ENCODE assay signal across 19 cellular contexts in the genomic region with DNA sequence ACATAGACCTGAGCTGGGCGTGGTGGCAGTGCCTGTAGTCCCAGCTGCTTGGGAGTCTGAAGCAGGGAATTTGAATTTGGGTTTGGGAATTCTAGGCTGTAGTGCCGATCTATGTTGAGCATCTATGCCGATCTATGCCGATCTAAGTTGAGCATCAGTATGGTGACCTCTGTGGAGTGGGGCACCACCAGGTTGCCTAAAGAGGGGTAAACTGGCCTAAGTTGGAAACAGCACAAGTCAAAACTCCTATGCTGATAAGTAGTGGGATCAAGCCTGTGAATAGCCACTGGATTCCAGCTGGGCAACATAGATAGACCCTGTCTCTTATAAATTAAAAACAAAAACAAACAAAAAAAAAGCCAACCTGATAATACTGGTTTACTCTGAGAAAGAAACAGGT. TPM values are rescaled to one million over a fixed set of nuclear protein-coding genes. Genes with fewer than 3 reads are reported as not detected.
DNase-seq lines count a peak whose midpoint lies in the region; ATAC-seq and TF ChIP-seq lines count a peak whose summit lies in the region.
"Had no signal": no experiment of that assay in that cellular context is flagged by ENCODE, and none has a peak within 500 bp of the region (broad histone marks: within the 10 kb centered on the region; RNA-seq: fewer than 3 reads in every experiment).

No MANE protein-coding gene starts in this region.

- H3K9me3 Mint-ChIP-seq in activated CD8-positive, alpha-beta memory T cell treated with anti-CD3 and anti-CD28 coated beads, Interleukin-2, amount 10 ng/mL, durations not matched to agents 7 days and 5 days (ENCODE audit: low read depth), result no peaks in the 10 kb centered on the region
- no peaks in the 10 kb centered on the region for H3K9me3 Mint-ChIP-seq in neural crest cell
- H3K9me3 Mint-ChIP-seq: GM23338, T-cell had no signal

- H2BK20ac ChIP-seq in IMR-90 (ENCODE audit: low read depth, low read length), result no peak overlapping the region

- no peaks in the 10 kb centered on the region; the same call in 1 of the 2 replicates for H4K20me1 ChIP-seq in IMR-90 (ENCODE audit: insufficient read depth, low read length)

- DNase-seq in activated CD8-positive, alpha-beta memory T cell treated with anti-CD3 and anti-CD28 coated beads, Interleukin-2, amount 10 ng/mL, durations not matched to agents 7 days and 5 days, result no peak
- DNase-seq in activated CD8-positive, alpha-beta memory T cell treated with anti-CD3 and anti-CD28 coated beads, Interleukin-2, amount 50 U/mL, for 48 hours, result no peak
- DNase-seq in IMR-90 (no peak), T-helper 17 cell (no peak), neural crest cell (ENCODE audit: low read depth, low spot score) (no peak), NCI-H187 (lab: John Stamatoyannopoulos, UW) (no peak)
- DNase-seq: GDM1, MG63, NCI-H1092, NCI-H2081 treated with DMSO at 0.1 percent for 48 hours, Peyer's patch, Right ventricle myocardium superior, T-cell had no signal

- ATAC-seq in activated CD8-positive, alpha-beta memory T cell treated with anti-CD3 and anti-CD28 coated beads, Interleukin-2, amount 10 ng/mL, durations not matched to agents 7 days and 5 days, result no peak
- ATAC-seq in IMR-90 (ENCODE audit: low read depth) (no peak), T-helper 17 cell (no peak), GM18868 (IDR thresholded peaks at IDR 0.05; ENCODE audit: unreplicated experiment) (no peak), HG03280 (IDR thresholded peaks at IDR 0.05; ENCODE audit: unreplicated experiment) (no peak)
- ATAC-seq: GM23338, HCT116, T-cell had no signal

- H4K8ac ChIP-seq in IMR-90 (ENCODE audit: low read depth in 2 of 2, low read length in 2 of 2), result no peak overlapping the region

- H3K4me1 ChIP-seq in IMR-90 (ENCODE audit: control insufficient read depth, insufficient read depth, low read length), result no peaks in the 10 kb centered on the region

- peaks cover 32% of the 10 kb centered on the region for H3K36me3 ChIP-seq in IMR-90 (ENCODE audit: control insufficient read depth, insufficient read depth, low read length)

- H3K36me3 Mint-ChIP-seq in activated CD8-positive, alpha-beta memory T cell treated with anti-CD3 and anti-CD28 coated beads, Interleukin-2, amount 10 ng/mL, durations not matched to agents 7 days and 5 days, result peaks cover 80% of the 10 kb centered on the region
- H3K36me3 Mint-ChIP-seq in T-helper 17 cell (ENCODE audit: low read depth), result peaks cover 5% of the 10 kb centered on the region
- peaks cover 41% of the 10 kb centered on the region for H3K36me3 Mint-ChIP-seq in neural crest cell (ENCODE audit: low read depth)

- CTCF ChIA-PET in activated CD8-positive, alpha-beta memory T cell treated with anti-CD3 and anti-CD28 coated beads, Interleukin-2, amount 10 ng/mL, durations not matched to agents 7 days and 5 days (lab: Charles Lee), result interaction anchor here (2.4 kb wide), 1 partner anchor 33 kb away, joined by 7 read pairs; no protein-coding TSS in a partner anchor
- CTCF ChIA-PET in IMR-90 (lab: Yijun Ruan, JAX), result no interaction called here

- peak overlapping the region; percentile 21 for H3K27ac Mint-ChIP-seq in activated CD8-positive, alpha-beta memory T cell treated with anti-CD3 and anti-CD28 coated beads, Interleukin-2, amount 10 ng/mL, durations not matched to agents 7 days and 5 days
- H3K27ac Mint-ChIP-seq in T-helper 17 cell (peak overlapping the region; percentile 62), neural crest cell (ENCODE audit: unreplicated experiment) (no peak overlapping the region)
- H3K27ac Mint-ChIP-seq: T-cell had no signal

- H3K23ac ChIP-seq in IMR-90 (ENCODE audit: low read depth, low read length), result no peak overlapping the region

- intact Hi-C loops in IMR-90 (cut with micrococcal nuclease), result no loop called here

- H3K18ac ChIP-seq in IMR-90 (ENCODE audit: low read depth, low read length), result no peak overlapping the region

- peak overlapping the region; percentile 32; the same call in 1 of the 2 replicates for H2AK5ac ChIP-seq in IMR-90 (ENCODE audit: low read depth, low read length)

- H3K79me1 ChIP-seq in IMR-90 (ENCODE audit: low read depth in 1 of 2, low read length in 2 of 2), result peaks cover 9 to 46% of the 10 kb centered on the region in 2 experiments; a peak in 3 of 4 replicates

- H2AFZ ChIP-seq in IMR-90 (replicated peaks; ENCODE audit: low read length, poor library complexity), result no peak overlapping the region
- H2AFZ ChIP-seq: GM23338 had no signal

- no peak overlapping the region for H3K27ac ChIP-seq in IMR-90 (ENCODE audit: insufficient read depth, low read length)
- H3K27ac ChIP-seq: BLaER1 treated with 17β-estradiol and CSF1 and Interleukin-3, amounts not matched to agents 10 nM and 100 nM; Peyer's patch; SK-N-MC had no signal

- H3K14ac ChIP-seq in IMR-90 (replicated peaks; ENCODE audit: low read depth, low read length), result no peak overlapping the region

- WGBS in IMR-90 (ENCODE audit: extremely low coverage in 2 of 2, insufficient read length in 1 of 2), 2 experiments, result 95% methylated on average over 4 of the region's 4 CpGs; no CpG with 5 or more reads in 1 of the 2 experiments

- H3K27me3 ChIP-seq in IMR-90 (ENCODE audit: control insufficient read depth, insufficient read depth, low read length), result no peaks in the 10 kb centered on the region
- H3K27me3 ChIP-seq: BLaER1 treated with 17β-estradiol and CSF1 and Interleukin-3, amounts not matched to agents 10 nM and 100 nM; MG63; Peyer's patch had no signal

- 0 out of 2 replicates have a peak overlapping the region, but pooled peaks have one; percentile 13 for H3K4ac ChIP-seq in IMR-90 (ENCODE audit: low read depth, low read length)

- H3K4me2 ChIP-seq in IMR-90 (ENCODE audit: low read depth, low read length), result no peak overlapping the region
- H3K4me2 ChIP-seq: BLaER1 treated with 17β-estradiol and CSF1 and Interleukin-3, amounts not matched to agents 10 nM and 100 nM; GM23338 had no signal

- no peak overlapping the region for H4K5ac ChIP-seq in IMR-90 (ENCODE audit: low read depth, low read length)

- TF ChIP-seq RAD21 in IMR-90 (IDR thresholded peaks at IDR 0.05; ENCODE audit: low read length), result no peak

- H2AK9ac ChIP-seq in IMR-90 (replicated peaks; ENCODE audit: low read depth, low read length, poor library complexity), result no peak overlapping the region

- TF ChIP-seq CTCF in IMR-90 (conservative IDR thresholded peaks at IDR 0.05; ENCODE audit: low read depth, low read length) (no peak), neural crest cell (conservative IDR thresholded peaks at IDR 0.05) (no peak)

- H3K9me1 ChIP-seq in IMR-90 (ENCODE audit: insufficient read depth, low read length), result peaks cover 3% of the 10 kb centered on the region; the same call in 1 of the 2 replicates

- H3K27me3 Mint-ChIP-seq in activated CD8-positive, alpha-beta memory T cell treated with anti-CD3 and anti-CD28 coated beads, Interleukin-2, amount 10 ng/mL, durations not matched to agents 7 days and 5 days, result no peaks in the 10 kb centered on the region
- H3K27me3 Mint-ChIP-seq in T-helper 17 cell, result no peaks in the 10 kb centered on the region
- H3K27me3 Mint-ChIP-seq in neural crest cell (ENCODE audit: low read depth), result no peaks in the 10 kb centered on the region

- H4K91ac ChIP-seq in IMR-90 (ENCODE audit: insufficient read depth, low read depth, low read length), result no peak overlapping the region

- BruUV-seq in IMR-90 (replicated peaks; lab: Mats Ljungman, UMichigan), result no TSS peak

- no peak overlapping the region for H3K9ac ChIP-seq in IMR-90 (ENCODE audit: low read depth, low read length)
- H3K9ac ChIP-seq: BLaER1 treated with 17β-estradiol and CSF1 and Interleukin-3, amounts not matched to agents 10 nM and 100 nM had no signal

- POLR2A ChIA-PET in IMR-90 (lab: Charles Lee; ENCODE audit: unreplicated experiment), result no interaction called here

- in situ Hi-C loops in IMR-90 (cut with MboI; ENCODE audit: low sequenced_read_pairs), result no loop called here

- no peak overlapping the region for H3K4me3 ChIP-seq in IMR-90 (ENCODE audit: insufficient read depth, low read depth, low read length)
- H3K4me3 ChIP-seq: BLaER1 treated with 17β-estradiol and CSF1 and Interleukin-3, amounts not matched to agents 10 nM and 100 nM; GM23338; MG63; Peyer's patch; SK-N-MC had no signal

- H2BK15ac ChIP-seq in IMR-90 (ENCODE audit: low read depth, low read length), result no peak overlapping the region

- no peak overlapping the region for H2BK120ac ChIP-seq in IMR-90 (ENCODE audit: low read depth, low read length)

- H3K4me3 Mint-ChIP-seq in activated CD8-positive, alpha-beta memory T cell treated with anti-CD3 and anti-CD28 coated beads, Interleukin-2, amount 10 ng/mL, durations not matched to agents 7 days and 5 days, result no peak overlapping the region
- H3K4me3 Mint-ChIP-seq in T-helper 17 cell, result no peak overlapping the region
- peak overlapping the region; percentile 35 for H3K4me3 Mint-ChIP-seq in neural crest cell
- H3K4me3 Mint-ChIP-seq: GM23338, T-cell had no signal

- peaks cover 53% of the 10 kb centered on the region for H3K4me1 Mint-ChIP-seq in activated CD8-positive, alpha-beta memory T cell treated with anti-CD3 and anti-CD28 coated beads, Interleukin-2, amount 10 ng/mL, durations not matched to agents 7 days and 5 days
- peaks cover 21% of the 10 kb centered on the region for H3K4me1 Mint-ChIP-seq in T-helper 17 cell
- peaks cover 29% of the 10 kb centered on the region for H3K4me1 Mint-ChIP-seq in neural crest cell

- dilution Hi-C loops in IMR-90 (cut with HindIII; ENCODE audit: low sequenced_read_pairs, unreplicated experiment), result no loop called here

- H2BK5ac ChIP-seq in IMR-90 (ENCODE audit: low read depth, low read length, poor library complexity, severe bottlenecking), result no peak overlapping the region

- H3K56ac ChIP-seq in IMR-90 (ENCODE audit: extremely low read depth, insufficient read depth, low read length), result no peak overlapping the region

- no peak for TF ChIP-seq POLR2A in IMR-90 (IDR thresholded peaks at IDR 0.05; ENCODE audit: low read depth, low read length)

- H3K9me3 ChIP-seq in IMR-90 (ENCODE audit: control insufficient read depth, insufficient read depth, low read length), result no peaks in the 10 kb centered on the region
- no peaks in the 10 kb centered on the region for H3K9me3 ChIP-seq in T-helper 17 cell (ENCODE audit: control insufficient read depth, low read length, poor library complexity, severe bottlenecking)
- H3K9me3 ChIP-seq: BLaER1 treated with 17β-estradiol and CSF1 and Interleukin-3, amounts not matched to agents 10 nM and 100 nM; MG63; Peyer's patch had no signal

TF ChIP-seq in IMR-90, 13 proteins besides CTCF, POLR2A, EP300 and RAD21 (continues in another document):
- TF ChIP-seq SMC3 (IDR thresholded peaks at IDR 0.05; ENCODE audit: low read depth, low read length) (no peak), FOS (IDR thresholded peaks at IDR 0.05; ENCODE audit: low read depth, low read length) (no peak), BHLHE40 (IDR thresholded peaks at IDR 0.05; ENCODE audit: low read depth, low read length) (no peak)

RNA-seq across cellular contexts. Expression of gene WEE1, which starts 7.4 kb away (rescaled TPM):
- total RNA-seq in activated CD8-positive, alpha-beta memory T cell treated with anti-CD3 and anti-CD28 coated beads, Interleukin-2, amount 10 ng/mL, durations not matched to agents 7 days and 5 days, result 10 to 100 TPM; 76.8 to 83.3 TPM
- total RNA-seq in IMR-90 (2012; rRNA removed) (29.2 and 45.5 TPM in 2 replicates), T-helper 17 cell (10 to 100 TPM; 20.8 to 24.9 TPM), neural crest cell (66.6 and 71.8 TPM in 2 replicates)
- 20.2 and 26.5 TPM in 2 replicates for polyA plus RNA-seq in IMR-90 (2012; rRNA removed)
- 3.7 and 5.6 TPM in 2 replicates for polyA plus RNA-seq in IMR-90 (2012; cell fraction: cytosol; rRNA removed)
- polyA plus RNA-seq in IMR-90 (2012; cell fraction: nucleus; rRNA removed; ENCODE audit: low replicate concordance), result 10.9 and 83.2 TPM in 2 replicates
